16 cellular contexts compared by ENCODE assay signal in genomic region chr11:32305460-32305859, GRCh38.
DNase-seq lines count a peak whose midpoint lies in the region; ATAC-seq, FAIRE-seq and TF ChIP-seq lines count a peak whose summit lies in the region.
"Had no signal": no experiment of that assay in that cellular context is flagged by ENCODE, and none has a peak within 500 bp of the region (broad histone marks: within the 10 kb centered on the region; RNA-seq: fewer than 3 reads in every experiment).

No MANE protein-coding gene starts in this region.

- H3K9ac ChIP-seq in BLaER1 (no peak overlapping the region), Loucy (ENCODE audit: low read depth, low read length, poor library complexity, severe bottlenecking) (no peak overlapping the region), GM12878 (ENCODE audit: control insufficient read depth, insufficient read depth, low read length) (no peak overlapping the region)

- H3F3A ChIP-seq in Loucy (ENCODE audit: low read depth) = no peaks in the 10 kb centered on the region

- H3K79me2 ChIP-seq in Loucy (ENCODE audit: insufficient read depth, low read length) = no peaks in the 10 kb centered on the region
- H3K79me2 ChIP-seq in GM12878 (ENCODE audit: control insufficient read depth, insufficient read depth, low read length) = no peaks in the 10 kb centered on the region

- no peaks in the 10 kb centered on the region for H3K9me3 ChIP-seq in BLaER1
- H3K9me3 ChIP-seq in Loucy (ENCODE audit: insufficient read depth, low read depth, low read length) = no peaks in the 10 kb centered on the region
- no peaks in the 10 kb centered on the region for H3K9me3 ChIP-seq in GM12878 (replicated peaks; ENCODE audit: control insufficient read depth, insufficient read depth, low read length)
- no peaks in the 10 kb centered on the region for H3K9me3 ChIP-seq in esophagus squamous epithelium
- H3K9me3 ChIP-seq: BE2C, HAP-1 had no signal

- in situ Hi-C loops in GM12878 (cut with MboI) = no loop called here

- H3K27ac Mint-ChIP-seq in stimulated activated naive B cell treated with anti-CD40 and anti-IgM and Interleukin-4, amounts not matched to agents 10 μg/mL and 1 μg/mL and 100 μg/mL, for 72 hours = peak overlapping the region; percentile 22
- no peak overlapping the region for H3K27ac Mint-ChIP-seq in activated CD8-positive, alpha-beta T cell treated with anti-CD3 and anti-CD28 coated beads for 36 hours
- H3K27ac Mint-ChIP-seq: CD4-positive, CD25-positive, alpha-beta regulatory T cell had no signal

- H3K9me2 ChIP-seq in Loucy (replicated peaks; ENCODE audit: low read depth, low read length) = no peaks in the 10 kb centered on the region

- TF ChIP-seq POLR2A in GM12878 (IDR thresholded peaks at IDR 0.05; ENCODE audit: low read depth, low read length) = no peak
- no peak for TF ChIP-seq POLR2A in esophagus squamous epithelium (IDR thresholded peaks at IDR 0.05)

- no TSS peak for BruUV-seq in GM12878 (replicated peaks; lab: Mats Ljungman, UMichigan)

- no peak overlapping the region for H3K4me3 Mint-ChIP-seq in stimulated activated naive B cell treated with anti-CD40 and anti-IgM and Interleukin-4, amounts not matched to agents 10 μg/mL and 1 μg/mL and 100 μg/mL, for 72 hours
- H3K4me3 Mint-ChIP-seq in activated CD8-positive, alpha-beta T cell treated with anti-CD3 and anti-CD28 coated beads for 36 hours = no peak overlapping the region

- no peak for FAIRE-seq in GM12878 (lab: Jason Lieb, UNC)
- FAIRE-seq: A204.1, H1, HepG2, HTR-8/SVneo had no signal

- H3K27ac ChIP-seq in BLaER1 (no peak overlapping the region), GM12878 (ENCODE audit: control insufficient read depth, insufficient read depth) (no peak overlapping the region), esophagus squamous epithelium (no peak overlapping the region)

- H3K27me3 Mint-ChIP-seq in stimulated activated naive B cell treated with anti-CD40 and anti-IgM and Interleukin-4, amounts not matched to agents 10 μg/mL and 1 μg/mL and 100 μg/mL, for 72 hours = no peaks in the 10 kb centered on the region
- H3K27me3 Mint-ChIP-seq in activated CD8-positive, alpha-beta T cell treated with anti-CD3 and anti-CD28 coated beads for 36 hours = no peaks in the 10 kb centered on the region
- H3K27me3 Mint-ChIP-seq: CD4-positive, CD25-positive, alpha-beta regulatory T cell had no signal

- H3K4me3 ChIP-seq in BLaER1 (no peak overlapping the region), Loucy (ENCODE audit: low read length, poor library complexity, severe bottlenecking) (no peak overlapping the region), GM12878 (no peak overlapping the region), esophagus squamous epithelium (no peak overlapping the region)
- H3K4me3 ChIP-seq: HAP-1 had no signal

- RAD21 ChIA-PET in GM12878 (lab: Charles Lee; ENCODE audit: unreplicated experiment) = interaction anchor here (0.7 to 2.7 kb wide), 2 partner anchors 10 to 1199 kb away, joined by 3 to 7 read pairs; no protein-coding TSS in a partner anchor

- H4K20me1 ChIP-seq in BLaER1 (no peaks in the 10 kb centered on the region), Loucy (ENCODE audit: insufficient read depth, low read length, poor library complexity, severe bottlenecking) (no peaks in the 10 kb centered on the region), GM12878 (ENCODE audit: control insufficient read depth, insufficient read depth) (no peaks in the 10 kb centered on the region)

- DNase-seq in GM12878 (ENCODE audit: low read depth, low spot score) (no peak), esophagus squamous epithelium (lab: John Stamatoyannopoulos, UW) (no peak)
- DNase-seq in stimulated activated naive B cell treated with anti-CD40 and anti-IgM and Interleukin-4, amounts not matched to agents 10 μg/mL and 1 μg/mL and 100 μg/mL, for 72 hours = peak; percentile 28
- DNase-seq in activated CD8-positive, alpha-beta T cell treated with anti-CD3 and anti-CD28 coated beads for 36 hours = no peak
- DNase-seq in activated effector memory CD4-positive, alpha-beta T cell treated with Interleukin-2 at 50 U/mL for 16 hours = no peak
- DNase-seq: BE2C; CD4-positive, CD25-positive, alpha-beta regulatory T cell; DMS53; GF-D8 had no signal

- CTCF ChIA-PET in GM12878 (lab: Yijun Ruan, JAX) = interaction anchor here (1.0 to 2.6 kb wide), 4 partner anchors 9 to 52 kb away, joined by 7 to 11 read pairs (median 10); no protein-coding TSS in a partner anchor
- CTCF ChIA-PET in activated CD8-positive, alpha-beta T cell treated with anti-CD3 and anti-CD28 coated beads for 36 hours (lab: Charles Lee) = interaction anchor here (1.4 to 2.7 kb wide), 2 partner anchors 8 to 17 kb away, joined by 5 to 12 read pairs; no protein-coding TSS in a partner anchor

- SMC1A ChIA-PET in GM12878 (lab: Charles Lee; ENCODE audit: uncharacterized antibody, unreplicated experiment) = interaction anchor here (2.0 to 2.2 kb wide), 2 partner anchors 9 to 129 kb away, joined by 5 to 6 read pairs; no protein-coding TSS in a partner anchor

- 0% methylated on average over 4 of the region's 4 CpGs for WGBS in GM12878 (ENCODE audit: insufficient coverage, insufficient replicate concordance, low lambda C conversion rate, missing lambda C conversion rate)
- 33 to 53% methylated on average over 4 of the region's 4 CpGs for WGBS in esophagus squamous epithelium, 2 donors

- no peak overlapping the region for H2AFZ ChIP-seq in Loucy (ENCODE audit: low read length)
- no peak overlapping the region for H2AFZ ChIP-seq in GM12878 (ENCODE audit: control insufficient read depth, low read depth, low read length)

- intact Hi-C loops in GM12878 (cut with micrococcal nuclease; ENCODE audit: unreplicated experiment) = no loop called here
- intact Hi-C loops in activated CD8-positive, alpha-beta T cell treated with anti-CD3 and anti-CD28 coated beads for 36 hours (cut with micrococcal nuclease) = no loop called here
- intact Hi-C loops in esophagus squamous epithelium (cut with DNase I) = no loop called here

- TF ChIP-seq RAD21 in GM12878 (IDR thresholded peaks at IDR 0.05; ENCODE audit: insufficient read depth, low read depth, low read length) = no peak

- peak overlapping the region; percentile 38 for H3K4me2 ChIP-seq in BLaER1
- H3K4me2 ChIP-seq in Loucy (ENCODE audit: low read depth, low read length, poor library complexity, severe bottlenecking) = peak overlapping the region; percentile 10
- H3K4me2 ChIP-seq in GM12878 (ENCODE audit: control insufficient read depth, insufficient read depth) = no peak overlapping the region

- TF ChIP-seq CTCF in Loucy (conservative IDR thresholded peaks at IDR 0.05; ENCODE audit: low read length) = no peak
- no peak for TF ChIP-seq CTCF in GM12878 (IDR thresholded peaks at IDR 0.05 in 2 of 3, conservative IDR thresholded peaks at IDR 0.05 in 1 of 3; ENCODE audit: control insufficient read depth in 2 of 3, extremely low read depth in 1 of 3, insufficient read depth in 1 of 3, low read depth in 3 of 3, low read length in 3 of 3)
- TF ChIP-seq CTCF in activated CD8-positive, alpha-beta T cell treated with anti-CD3 and anti-CD28 coated beads for 36 hours (IDR thresholded peaks at IDR 0.05) = no peak
- no peak for TF ChIP-seq CTCF in esophagus squamous epithelium (IDR thresholded peaks at IDR 0.05)

- no peak for TF ChIP-seq EP300 in GM12878 (IDR thresholded peaks at IDR 0.05; ENCODE audit: borderline replicate concordance in 1 of 2, control insufficient read depth in 1 of 2, low read depth in 2 of 2, low read length in 2 of 2)

- POLR2A ChIA-PET in GM12878 (lab: Charles Lee) = interaction anchor here (0.5 kb wide), 1 partner anchor 236 kb away, joined by 3 read pairs; no protein-coding TSS in a partner anchor
- POLR2A ChIA-PET in activated CD8-positive, alpha-beta T cell treated with anti-CD3 and anti-CD28 coated beads for 36 hours (lab: Charles Lee) = interaction anchor here (1.0 kb wide), 1 partner anchor 11 kb away, joined by 3 read pairs; no protein-coding TSS in a partner anchor

- H3K4me1 ChIP-seq in BLaER1 (peaks cover 15% of the 10 kb centered on the region), Loucy (ENCODE audit: insufficient read depth, low read length, poor library complexity, severe bottlenecking) (peaks cover 15% of the 10 kb centered on the region), GM12878 (ENCODE audit: control insufficient read depth, insufficient read depth, low read length) (no peaks in the 10 kb centered on the region), esophagus squamous epithelium (no peaks in the 10 kb centered on the region)
- H3K4me1 ChIP-seq: BE2C, HAP-1 had no signal

- H3K36me3 Mint-ChIP-seq in stimulated activated naive B cell treated with anti-CD40 and anti-IgM and Interleukin-4, amounts not matched to agents 10 μg/mL and 1 μg/mL and 100 μg/mL, for 72 hours = no peaks in the 10 kb centered on the region
- no peaks in the 10 kb centered on the region for H3K36me3 Mint-ChIP-seq in activated CD8-positive, alpha-beta T cell treated with anti-CD3 and anti-CD28 coated beads for 36 hours (ENCODE audit: low read depth)
- H3K36me3 Mint-ChIP-seq: CD4-positive, CD25-positive, alpha-beta regulatory T cell had no signal

- no peak for ATAC-seq in GM12878
- peak; percentile 85 to 87 for ATAC-seq in stimulated activated naive B cell treated with anti-CD40 and anti-IgM and Interleukin-4, amounts not matched to agents 10 μg/mL and 1 μg/mL and 100 μg/mL, for 72 hours (replicated peaks)
- ATAC-seq in activated CD8-positive, alpha-beta T cell treated with anti-CD3 and anti-CD28 coated beads for 36 hours = no peak
- ATAC-seq: HepG2 had no signal

- H3K4me1 Mint-ChIP-seq in stimulated activated naive B cell treated with anti-CD40 and anti-IgM and Interleukin-4, amounts not matched to agents 10 μg/mL and 1 μg/mL and 100 μg/mL, for 72 hours = peaks cover 6 to 10% of the 10 kb centered on the region in 2 donors
- H3K4me1 Mint-ChIP-seq in activated CD8-positive, alpha-beta T cell treated with anti-CD3 and anti-CD28 coated beads for 36 hours (ENCODE audit: low read depth) = no peaks in the 10 kb centered on the region
- H3K4me1 Mint-ChIP-seq: CD4-positive, CD25-positive, alpha-beta regulatory T cell had no signal

- H3K27me3 ChIP-seq in BLaER1 (no peaks in the 10 kb centered on the region), Loucy (ENCODE audit: insufficient read depth, low read length, poor library complexity, severe bottlenecking) (no peaks in the 10 kb centered on the region), GM12878 (replicated peaks in 1 of 2; ENCODE audit: control insufficient read depth in 2 of 2, insufficient read depth in 2 of 2, low read length in 1 of 2) (no peaks in the 10 kb centered on the region), esophagus squamous epithelium (no peaks in the 10 kb centered on the region)
- H3K27me3 ChIP-seq: BE2C had no signal

- no peaks in the 10 kb centered on the region for H3K9me3 Mint-ChIP-seq in stimulated activated naive B cell treated with anti-CD40 and anti-IgM and Interleukin-4, amounts not matched to agents 10 μg/mL and 1 μg/mL and 100 μg/mL, for 72 hours
- H3K9me3 Mint-ChIP-seq in activated CD8-positive, alpha-beta T cell treated with anti-CD3 and anti-CD28 coated beads for 36 hours = no peaks in the 10 kb centered on the region
- H3K9me3 Mint-ChIP-seq: CD4-positive, CD25-positive, alpha-beta regulatory T cell had no signal

- H3K36me3 ChIP-seq in BLaER1 (no peaks in the 10 kb centered on the region), Loucy (ENCODE audit: insufficient read depth, low read length) (no peaks in the 10 kb centered on the region), GM12878 (ENCODE audit: control insufficient read depth in 2 of 2, insufficient read depth in 2 of 2, low read length in 1 of 2) (no peaks in the 10 kb centered on the region), esophagus squamous epithelium (no peaks in the 10 kb centered on the region)
- H3K36me3 ChIP-seq: BE2C, HAP-1 had no signal

Comparison
In these comparisons a context has a peak if more than half of its experiments do, and no peak if none do; other contexts are left out.
1. ATAC-seq: peak in stimulated activated naive B cell treated with anti-CD40 and anti-IgM and Interleukin-4, amounts not matched to agents 10 μg/mL and 1 μg/mL and 100 μg/mL, for 72 hours (2 of 2); none in GM12878 (single experiment) and activated CD8-positive, alpha-beta T cell treated with anti-CD3 and anti-CD28 coated beads for 36 hours (single experiment).